ENCODE assay signal across 29 cellular contexts in the genomic region with DNA sequence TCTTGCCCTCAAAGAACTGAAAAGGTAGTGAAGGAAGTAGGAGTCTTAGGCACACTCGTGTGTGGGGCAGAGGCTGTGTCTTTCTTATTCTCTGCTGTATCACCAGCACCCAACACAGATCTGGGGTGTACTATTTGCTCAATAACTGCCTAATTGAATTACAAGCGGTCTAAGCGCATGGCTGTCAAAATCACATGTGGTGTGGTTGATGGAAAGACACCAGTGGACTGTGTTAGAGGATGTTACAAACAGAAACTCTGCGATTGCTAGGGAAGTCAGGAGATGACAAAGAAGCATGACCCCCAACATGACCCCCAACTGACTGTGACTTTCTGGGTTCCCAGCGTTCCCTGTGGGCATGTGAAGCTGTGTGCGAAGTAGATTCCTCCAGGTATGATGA.
"Had no signal": no experiment of that assay in that cellular context is flagged by ENCODE, and none has a peak within 500 bp of the region (broad histone marks: within the 10 kb centered on the region; RNA-seq: fewer than 3 reads in every experiment).

No MANE protein-coding gene starts in this region.

- ATAC-seq: activated CD4-positive, CD25-positive, alpha-beta regulatory T cell treated with anti-CD3 and anti-CD28 coated beads, Interleukin-2, amount 50 U/mL, for 24 hours; activated CD8-positive, alpha-beta T cell treated with anti-CD3 and anti-CD28 coated beads for 36 hours; activated naive CD4-positive, alpha-beta T cell treated with anti-CD3 and anti-CD28 coated beads, Interleukin-2, amount 50 U/mL, for 72 hours; activated naive CD8-positive, alpha-beta T cell treated with anti-CD3 and anti-CD28 coated beads, Interleukin-2, amount 50 U/mL, for 24 hours; body of pancreas; Panc1; Right ventricle myocardium inferior had no signal

- H3K27ac ChIP-seq: body of pancreas had no signal

- H3K27ac Mint-ChIP-seq: activated CD8-positive, alpha-beta T cell treated with anti-CD3 and anti-CD28 coated beads for 36 hours; activated naive CD4-positive, alpha-beta T cell treated with anti-CD3 and anti-CD28 coated beads, Interleukin-2, amount 50 U/mL, for 72 hours; activated naive CD8-positive, alpha-beta T cell treated with anti-CD3 and anti-CD28 coated beads, Interleukin-2, amount 50 U/mL, for 24 hours; T-helper 1 cell treated with Interleukin-12 subunit alpha and Interleukin-12 subunit beta and Interleukin-4 antibody, amounts not matched to agents 30 μg/mL and 1 μg/mL, for 36 hours had no signal

- DNase-seq: activated CD4-positive, alpha-beta T cell treated with anti-CD3 and anti-CD28 coated beads for 4 hours; activated CD8-positive, alpha-beta memory T cell treated with anti-CD3 and anti-CD28 coated beads, Interleukin-2, amount 50 U/mL, for 4 hours; activated CD8-positive, alpha-beta T cell treated with anti-CD3 and anti-CD28 coated beads for 36 hours; activated effector memory CD4-positive, alpha-beta T cell treated with anti-CD3 and anti-CD28 coated beads, Interleukin-2, amount 50 U/mL, for 16 hours; activated naive CD4-positive, alpha-beta T cell treated with Interleukin-2 at 50 U/mL for 16 hours; activated naive CD8-positive, alpha-beta T cell treated with anti-CD3 and anti-CD28 coated beads, Interleukin-2, amount 50 U/mL, for 24 hours; amniotic stem cell; central memory CD4-positive, alpha-beta T cell; IMR-90; Kasumi-1; KBM-7; NCI-H1092; NCI-H1417; NCI-H1930; NCI-H2171 treated with DMSO at 0.1 percent for 48 hours; NCI-H226; NCI-H510A; NCI-H526 treated with DMSO at 0.1 percent for 48 hours; NCI-H82; OCI-M1; RPMI8226; SK-N-SH had no signal

- H3K4me3 ChIP-seq: ascending aorta, body of pancreas had no signal

- H3K27me3 ChIP-seq: ascending aorta, body of pancreas had no signal

- H3K27me3 Mint-ChIP-seq: activated CD8-positive, alpha-beta T cell treated with anti-CD3 and anti-CD28 coated beads for 36 hours; activated naive CD8-positive, alpha-beta T cell treated with anti-CD3 and anti-CD28 coated beads, Interleukin-2, amount 50 U/mL, for 24 hours had no signal

- H3K9me3 ChIP-seq: ascending aorta, body of pancreas, SK-N-SH had no signal

- H3K4me1 ChIP-seq: body of pancreas had no signal

- H3K9me3 Mint-ChIP-seq: activated CD8-positive, alpha-beta T cell treated with anti-CD3 and anti-CD28 coated beads for 36 hours; activated naive CD4-positive, alpha-beta T cell treated with anti-CD3 and anti-CD28 coated beads, Interleukin-2, amount 50 U/mL, for 72 hours; activated naive CD8-positive, alpha-beta T cell treated with anti-CD3 and anti-CD28 coated beads, Interleukin-2, amount 50 U/mL, for 24 hours; T-helper 1 cell treated with Interleukin-12 subunit alpha and Interleukin-12 subunit beta and Interleukin-4 antibody, amounts not matched to agents 30 μg/mL and 1 μg/mL, for 36 hours had no signal

- H3K4me3 Mint-ChIP-seq: activated CD8-positive, alpha-beta T cell treated with anti-CD3 and anti-CD28 coated beads for 36 hours; activated naive CD8-positive, alpha-beta T cell treated with anti-CD3 and anti-CD28 coated beads, Interleukin-2, amount 50 U/mL, for 24 hours; T-helper 1 cell treated with Interleukin-12 subunit alpha and Interleukin-12 subunit beta and Interleukin-4 antibody, amounts not matched to agents 30 μg/mL and 1 μg/mL, for 36 hours had no signal
